ENCODE assay signal across 8 cellular contexts in genomic region chr16:85554791-85555548, GRCh38. TPM values are rescaled to one million over a fixed set of nuclear protein-coding genes. Genes with fewer than 3 reads are reported as not detected.
DNase-seq lines count a peak whose midpoint lies in the region; ATAC-seq, FAIRE-seq and TF ChIP-seq lines count a peak whose summit lies in the region.

No MANE protein-coding gene starts in this region.

- H3K79me2 ChIP-seq in GM23338 (replicated peaks; ENCODE audit: insufficient read depth): peaks cover 20% of the 10 kb centered on the region
- H3K79me2 ChIP-seq in osteoblast (ENCODE audit: insufficient read depth, low read length): peaks cover 44% of the 10 kb centered on the region

- H3K9me3 Mint-ChIP-seq in GM23338: no peaks in the 10 kb centered on the region

- no peaks in the 10 kb centered on the region for H3K9me2 ChIP-seq in GM23338 (ENCODE audit: insufficient read depth)

- peak in 1 of 2 donors; percentile 36 for TF ChIP-seq POLR2A in Peyer's patch (IDR thresholded peaks at IDR 0.05)

- H3K9me3 ChIP-seq in Peyer's patch (no peaks in the 10 kb centered on the region), osteoblast (ENCODE audit: low read depth, low read length) (no peaks in the 10 kb centered on the region)

- H3K4me3 ChIP-seq in GM23338 (peak overlapping the region; percentile 92), Peyer's patch (peak overlapping the region; percentile 50 to 91 (median 76)), fibroblast of villous mesenchyme (ENCODE audit: low read depth, low read length) (peak overlapping the region; percentile 79), osteoblast (ENCODE audit: insufficient read depth, low read length) (peak overlapping the region; percentile 90)

- peaks cover 38% of the 10 kb centered on the region for H3K4me1 ChIP-seq in GM23338 (ENCODE audit: insufficient read depth)
- H3K4me1 ChIP-seq in Peyer's patch: peaks cover 0 to 47% (median 8%) of the 10 kb centered on the region in 4 donors
- peaks cover 35% of the 10 kb centered on the region for H3K4me1 ChIP-seq in osteoblast (ENCODE audit: insufficient read depth, low read length)

- no peak overlapping the region for H3K27ac Mint-ChIP-seq in GM23338

- H3K27ac ChIP-seq in GM23338 (ENCODE audit: low read depth) (0 out of 2 replicates have a peak overlapping the region, but pooled peaks have one; percentile 73), Peyer's patch (peak overlapping the region; percentile 87 to 96 (median 92)), osteoblast (ENCODE audit: low read depth, low read length) (peak overlapping the region; percentile 82)

- DNase-seq in 8988T: peak; percentile 81
- DNase-seq in GM23338 (ENCODE audit: low spot score): peak; percentile 38
- peak in 2 of 3 donors; percentile 68 to 79 for DNase-seq in Peyer's patch
- DNase-seq in activated effector memory CD4-positive, alpha-beta T cell treated with anti-CD3 and anti-CD28 coated beads, Interleukin-2, amount 50 U/mL, for 16 hours: peak; percentile 82
- peak; percentile 79 for DNase-seq in fibroblast of villous mesenchyme (ENCODE audit: low read depth)
- peak; percentile 99 for DNase-seq in osteoblast (ENCODE audit: insufficient read length, low spot score, missing footprints)
- DNase-seq in urothelium cell line (ENCODE audit: low spot score): peak; percentile 76

- peaks cover 28% of the 10 kb centered on the region for H3K27me3 Mint-ChIP-seq in GM23338 (ENCODE audit: insufficient read depth, low read depth, poor library complexity)

- peaks cover 36% of the 10 kb centered on the region for H3F3A ChIP-seq in GM23338 (replicated peaks; ENCODE audit: low read depth)

- H3K4me2 ChIP-seq in GM23338 (peak overlapping the region; percentile 99), osteoblast (ENCODE audit: insufficient read depth, low read length) (peak overlapping the region; percentile 96)

- no peak; the same call in 2 of the 3 replicates for ATAC-seq in GM23338
- ATAC-seq in GM19455 (IDR thresholded peaks at IDR 0.05; ENCODE audit: unreplicated experiment): no peak

- H3K27me3 ChIP-seq in GM23338 (ENCODE audit: insufficient read depth) (peaks cover 9% of the 10 kb centered on the region), Peyer's patch (no peaks in the 10 kb centered on the region), osteoblast (ENCODE audit: insufficient read depth, low read length) (no peaks in the 10 kb centered on the region)

- H2AFZ ChIP-seq in GM23338: no peak overlapping the region
- no peak overlapping the region for H2AFZ ChIP-seq in osteoblast (ENCODE audit: low read length)

- peaks cover 2% of the 10 kb centered on the region; the same call in 1 of the 2 replicates for H4K20me1 ChIP-seq in GM23338 (replicated peaks; ENCODE audit: insufficient read depth)
- H4K20me1 ChIP-seq in osteoblast (ENCODE audit: insufficient read depth, low read length): peaks cover 29% of the 10 kb centered on the region

- peaks cover 35% of the 10 kb centered on the region for H3K4me1 Mint-ChIP-seq in GM23338

- no peak for TF ChIP-seq CTCF in GM23338 (conservative IDR thresholded peaks at IDR 0.05; ENCODE audit: low read depth in 2 of 2)
- no peak for TF ChIP-seq CTCF in Peyer's patch (IDR thresholded peaks at IDR 0.05)
- TF ChIP-seq CTCF in fibroblast of villous mesenchyme (IDR thresholded peaks at IDR 0.05; ENCODE audit: insufficient read depth, low read depth, low read length): no peak
- TF ChIP-seq CTCF in osteoblast (IDR thresholded peaks at IDR 0.05; ENCODE audit: extremely low read depth, low read depth, low read length): no peak

- H3K36me3 Mint-ChIP-seq in GM23338 (ENCODE audit: low read depth): no peaks in the 10 kb centered on the region

- no peak for FAIRE-seq in urothelium cell line (lab: Jason Lieb, UNC)

- peak overlapping the region; percentile 85 for H3K4me3 Mint-ChIP-seq in GM23338

- H3K36me3 ChIP-seq in GM23338 (ENCODE audit: insufficient read depth) (no peaks in the 10 kb centered on the region), Peyer's patch (no peaks in the 10 kb centered on the region), osteoblast (ENCODE audit: insufficient read depth, low read length) (no peaks in the 10 kb centered on the region)

TF ChIP-seq in GM23338, 12 proteins besides CTCF, POLR2A, EP300 and RAD21:
- no peak for TF ChIP-seq ZNF462 (CRISPR knock-in tag; IDR thresholded peaks at IDR 0.05)
- no peak for TF ChIP-seq CREB1 (CRISPR knock-in tag; IDR thresholded peaks at IDR 0.05; ENCODE audit: low read depth)
- TF ChIP-seq ZNF114 (CRISPR knock-in tag; IDR thresholded peaks at IDR 0.05): no peak
- TF ChIP-seq STAT1 (IDR thresholded peaks at IDR 0.05; ENCODE audit: unreplicated experiment): no peak
- no peak for TF ChIP-seq ETS1 (IDR thresholded peaks at IDR 0.05)
- TF ChIP-seq POLR2AphosphoS5 (IDR thresholded peaks at IDR 0.05; ENCODE audit: low read depth): no peak
- TF ChIP-seq EZH2 (IDR thresholded peaks at IDR 0.05; ENCODE audit: low read depth, unreplicated experiment): no peak
- TF ChIP-seq NANOG (IDR thresholded peaks at IDR 0.05; ENCODE audit: borderline replicate concordance): no peak
TF ChIP-seq in GM23338: peak in this region for 0.

RNA-seq across cellular contexts. Expression of gene GSE1, which starts 58.2 kb away (rescaled TPM):
- 118 and 135 TPM in 2 replicates for total RNA-seq in GM23338 (2014; rRNA removed; shearing (Covaris generic))
- 32.4 and 34.0 TPM in 2 replicates for polyA plus RNA-seq in GM23338 (2016; fragmentation: Nextera tagmentation; extraction: Ambion mirVana)
- total RNA-seq in Peyer's patch (100 to 1,000 TPM in 3 of 4 donors, 10 to 100 TPM in 1; 79.7 to 196 (median 143) TPM), fibroblast of villous mesenchyme (48.4 and 53.1 TPM in 2 replicates), osteoblast (49.6 and 55.7 TPM in 2 replicates)

Comparison
In these comparisons a context has a peak if more than half of its experiments do, and no peak if none do; other contexts are left out.
1. DNase-seq: peak in every context shown above with its lines; median percentile 99 in osteoblast; 82 in activated effector memory CD4-positive, alpha-beta T cell treated with anti-CD3 and anti-CD28 coated beads, Interleukin-2, amount 50 U/mL, for 16 hours; 81 in 8988T; 79 in fibroblast of villous mesenchyme; 76 in urothelium cell line; 74 in Peyer's patch; 38 in GM23338.